In genomic region chr22:50169774-50170341, GRCh38 we compare ENCODE assay signal across 8 cellular contexts. TPM values are rescaled to one million over a fixed set of nuclear protein-coding genes. Genes with fewer than 3 reads are reported as not detected.
DNase-seq lines count a peak whose midpoint lies in the region; ATAC-seq and TF ChIP-seq lines count a peak whose summit lies in the region.

No MANE protein-coding gene starts in this region.

- DNase-seq in BJ (ENCODE audit: low read depth) (no peak), KBM-7 (peak; percentile 51), glutamatergic neuron (no peak), HFFc6 (no peak), pons (ENCODE audit: low spot score) (no peak)
- DNase-seq in activated CD4-positive, alpha-beta memory T cell treated with anti-CD3 and anti-CD28 coated beads, Interleukin-2, amount 10 ng/mL, durations not matched to agents 7 days and 5 days = peak; percentile 55
- DNase-seq in stimulated activated CD4-positive, alpha-beta T cell treated with anti-CD3 and anti-CD28 coated beads, Interleukin-2, amount 100 ng/mL, for 24 hours = peak; percentile 69 to 71

- peaks cover 31% of the 10 kb centered on the region for H3K27me3 Mint-ChIP-seq in activated CD4-positive, alpha-beta memory T cell treated with anti-CD3 and anti-CD28 coated beads, Interleukin-2, amount 10 ng/mL, durations not matched to agents 7 days and 5 days
- H3K27me3 Mint-ChIP-seq in glutamatergic neuron (ENCODE audit: unreplicated experiment) (peaks cover 15% of the 10 kb centered on the region), HFFc6 (ENCODE audit: insufficient read depth) (peaks cover 26% of the 10 kb centered on the region)

- CTCF ChIA-PET in BJ (lab: Yijun Ruan, JAX) = no interaction called here
- CTCF ChIA-PET in activated CD4-positive, alpha-beta memory T cell treated with anti-CD3 and anti-CD28 coated beads, Interleukin-2, amount 10 ng/mL, durations not matched to agents 7 days and 5 days (lab: Charles Lee) = no interaction called here

- H3K4me1 Mint-ChIP-seq in activated CD4-positive, alpha-beta memory T cell treated with anti-CD3 and anti-CD28 coated beads, Interleukin-2, amount 10 ng/mL, durations not matched to agents 7 days and 5 days = peaks cover 6% of the 10 kb centered on the region
- H3K4me1 Mint-ChIP-seq in glutamatergic neuron (ENCODE audit: low read depth, unreplicated experiment) (no peaks in the 10 kb centered on the region), HFFc6 (ENCODE audit: low read depth) (no peaks in the 10 kb centered on the region)

- POLR2A ChIA-PET in BJ (lab: Charles Lee) = no interaction called here
- POLR2A ChIA-PET in activated CD4-positive, alpha-beta memory T cell treated with anti-CD3 and anti-CD28 coated beads, Interleukin-2, amount 10 ng/mL, durations not matched to agents 7 days and 5 days (lab: Charles Lee) = no interaction called here

- peak overlapping the region; percentile 40 for H3K4me3 Mint-ChIP-seq in activated CD4-positive, alpha-beta memory T cell treated with anti-CD3 and anti-CD28 coated beads, Interleukin-2, amount 10 ng/mL, durations not matched to agents 7 days and 5 days
- H3K4me3 Mint-ChIP-seq in glutamatergic neuron (ENCODE audit: unreplicated experiment) = peak overlapping the region; percentile 67
- H3K4me3 Mint-ChIP-seq in HFFc6 = no peak overlapping the region

- TF ChIP-seq CTCF in BJ (IDR thresholded peaks at IDR 0.05; ENCODE audit: insufficient read depth, low read depth, low read length) = no peak
- no peak for TF ChIP-seq CTCF in glutamatergic neuron (IDR thresholded peaks at IDR 0.05; ENCODE audit: partially characterized antibody, unreplicated experiment)
- TF ChIP-seq CTCF in HFFc6 (IDR thresholded peaks at IDR 0.05) = no peak

- H3K9me3 Mint-ChIP-seq in activated CD4-positive, alpha-beta memory T cell treated with anti-CD3 and anti-CD28 coated beads, Interleukin-2, amount 10 ng/mL, durations not matched to agents 7 days and 5 days = no peaks in the 10 kb centered on the region
- H3K9me3 Mint-ChIP-seq in glutamatergic neuron (ENCODE audit: unreplicated experiment) = peaks cover 10% of the 10 kb centered on the region
- H3K9me3 Mint-ChIP-seq in HFFc6 = no peaks in the 10 kb centered on the region

- no peak overlapping the region for H3K27ac Mint-ChIP-seq in activated CD4-positive, alpha-beta memory T cell treated with anti-CD3 and anti-CD28 coated beads, Interleukin-2, amount 10 ng/mL, durations not matched to agents 7 days and 5 days
- H3K27ac Mint-ChIP-seq in glutamatergic neuron (ENCODE audit: unreplicated experiment) (no peak overlapping the region), HFFc6 (no peak overlapping the region)

- H3K4me3 ChIP-seq in BJ (ENCODE audit: low read depth, low read length) = peak overlapping the region; percentile 46

- no peaks in the 10 kb centered on the region for H3K27me3 ChIP-seq in BJ (ENCODE audit: control insufficient read depth, insufficient read depth, low read length)

- peaks cover 1% of the 10 kb centered on the region; the same call in 1 of the 2 replicates for H3K36me3 ChIP-seq in BJ (ENCODE audit: control insufficient read depth, insufficient read depth, low read length)

- in situ Hi-C loops in KBM-7 (cut with MboI; ENCODE audit: low pct_unique_long_range_greater_than_20kb, low sequenced_read_pairs) = no loop called here

- ATAC-seq in HG02763 (IDR thresholded peaks at IDR 0.05; ENCODE audit: unreplicated experiment) = no peak

- no peaks in the 10 kb centered on the region for H3K36me3 Mint-ChIP-seq in activated CD4-positive, alpha-beta memory T cell treated with anti-CD3 and anti-CD28 coated beads, Interleukin-2, amount 10 ng/mL, durations not matched to agents 7 days and 5 days (ENCODE audit: low read depth)
- H3K36me3 Mint-ChIP-seq in glutamatergic neuron (ENCODE audit: unreplicated experiment) (no peaks in the 10 kb centered on the region), HFFc6 (ENCODE audit: low read depth) (no peaks in the 10 kb centered on the region)

RNA-seq across cellular contexts. Expression of gene PANX2, which starts 0.7 kb away (rescaled TPM):
- 0.92 and 1.4 TPM in 2 replicates for polyA plus RNA-seq in BJ (2011; rRNA removed)
- polyA minus RNA-seq in BJ (2011; rRNA and poly(A)+ RNA removed) = 0.24 and 0.72 TPM in 2 replicates
- total RNA-seq in activated CD4-positive, alpha-beta memory T cell treated with anti-CD3 and anti-CD28 coated beads, Interleukin-2, amount 10 ng/mL, durations not matched to agents 7 days and 5 days = under 1 TPM; 0.83 to 0.88 TPM
- 1.8 TPM for total RNA-seq in glutamatergic neuron (ENCODE audit: unreplicated experiment)
- total RNA-seq in HFFc6 (2021; fragmentation: NEBNext Ultra II Directional; extraction: Animal tissue kit (Norgen Biotek cat#: 25700)) = 1 to 10 TPM; 1.2 to 2.3 (median 1.3) TPM

RNA-seq across cellular contexts. Expression of gene TRABD, which starts 15.9 kb away (rescaled TPM):
- polyA plus RNA-seq in BJ (2011; rRNA removed) = 13.5 and 31.5 TPM in 2 replicates
- polyA minus RNA-seq in BJ (2011; rRNA and poly(A)+ RNA removed) = 13.1 and 14.2 TPM in 2 replicates
- total RNA-seq in activated CD4-positive, alpha-beta memory T cell treated with anti-CD3 and anti-CD28 coated beads, Interleukin-2, amount 10 ng/mL, durations not matched to agents 7 days and 5 days = 100 to 1,000 TPM; 136 to 138 TPM
- total RNA-seq in glutamatergic neuron (ENCODE audit: unreplicated experiment) = 31.3 TPM
- 10 to 100 TPM; 25.0 to 36.0 (median 27.6) TPM for total RNA-seq in HFFc6 (2021; fragmentation: NEBNext Ultra II Directional; extraction: Animal tissue kit (Norgen Biotek cat#: 25700))

RNA-seq across cellular contexts. Expression of gene SELENOO, which starts 31.0 kb away (rescaled TPM):
- polyA plus RNA-seq in BJ (2011; rRNA removed) = 8.0 and 16.7 TPM in 2 replicates
- 5.9 and 6.0 TPM in 2 replicates for polyA minus RNA-seq in BJ (2011; rRNA and poly(A)+ RNA removed)
- total RNA-seq in activated CD4-positive, alpha-beta memory T cell treated with anti-CD3 and anti-CD28 coated beads, Interleukin-2, amount 10 ng/mL, durations not matched to agents 7 days and 5 days = 10 to 100 TPM; 21.5 TPM
- total RNA-seq in glutamatergic neuron (ENCODE audit: unreplicated experiment) = 23.9 TPM
- total RNA-seq in HFFc6 (2021; fragmentation: NEBNext Ultra II Directional; extraction: Animal tissue kit (Norgen Biotek cat#: 25700)) = 10 to 100 TPM; 14.4 to 18.0 (median 16.0) TPM

Comparison
In these comparisons a context has a peak if more than half of its experiments do, and no peak if none do; other contexts are left out.
1. DNase-seq: peak in KBM-7 (single experiment), activated CD4-positive, alpha-beta memory T cell treated with anti-CD3 and anti-CD28 coated beads, Interleukin-2, amount 10 ng/mL, durations not matched to agents 7 days and 5 days (single experiment) and stimulated activated CD4-positive, alpha-beta T cell treated with anti-CD3 and anti-CD28 coated beads, Interleukin-2, amount 100 ng/mL, for 24 hours (2 of 2); none in BJ (single experiment), glutamatergic neuron (single experiment), HFFc6 (single experiment) and pons (single experiment).